10 cellular contexts compared by ENCODE assay signal in genomic region chr17:30433514-30433913, GRCh38. TPM values are rescaled to one million over a fixed set of nuclear protein-coding genes. Genes with fewer than 3 reads are reported as not detected.
A peak's percentile ranks its signal among the peaks of the same experiment; 100 is the strongest.
DNase-seq lines count a peak whose midpoint lies in the region; ATAC-seq, FAIRE-seq and TF ChIP-seq lines count a peak whose summit lies in the region.
"Had no signal": no experiment of that assay in that cellular context is flagged by ENCODE, and none has a peak within 500 bp of the region (broad histone marks: within the 10 kb centered on the region; RNA-seq: fewer than 3 reads in every experiment).

No MANE protein-coding gene starts in this region.

- H3K27me3 Mint-ChIP-seq in mesothelial cell of epicardium (ENCODE audit: low read depth) = no peaks in the 10 kb centered on the region

- TF ChIP-seq CTCF in bronchial epithelial cell (IDR thresholded peaks at IDR 0.05; ENCODE audit: insufficient read depth, low read length, severe bottlenecking) (no peak), mesothelial cell of epicardium (IDR thresholded peaks at IDR 0.05; ENCODE audit: unreplicated experiment) (no peak)

- peaks cover 4% of the 10 kb centered on the region for H3K4me1 Mint-ChIP-seq in mesothelial cell of epicardium

- peaks cover 41% of the 10 kb centered on the region for H3K36me3 Mint-ChIP-seq in mesothelial cell of epicardium

- H3K4me3 ChIP-seq in bronchial epithelial cell (ENCODE audit: low read depth, low read length) = no peak overlapping the region

- no peak for ATAC-seq in HG02885 (IDR thresholded peaks at IDR 0.05; ENCODE audit: poor library complexity, unreplicated experiment)
- ATAC-seq: left colon had no signal

- H3K27ac Mint-ChIP-seq in mesothelial cell of epicardium = no peak overlapping the region

- H3K36me3 ChIP-seq in bronchial epithelial cell (ENCODE audit: control insufficient read depth, insufficient read depth, low read length) = peaks cover 4% of the 10 kb centered on the region

- peaks cover 11% of the 10 kb centered on the region for H3K9me3 Mint-ChIP-seq in mesothelial cell of epicardium

- DNase-seq in EL = peak; percentile 95
- DNase-seq in NCI-H2107 treated with DMSO at 0.1 percent for 48 hours (lab: John Stamatoyannopoulos, UW; ENCODE audit: unreplicated experiment) = peak; percentile 29
- DNase-seq in bronchial epithelial cell (ENCODE audit: low read depth) = peak; percentile 97
- DNase-seq in pons (ENCODE audit: low spot score) = peak; percentile 23
- no peak for DNase-seq in putamen (ENCODE audit: low spot score)
- DNase-seq in mesothelial cell of epicardium (ENCODE audit: low spot score in 2 of 2, unreplicated experiment in 2 of 2) = no peak
- no peak for DNase-seq in germinal center (ENCODE audit: low spot score)
- DNase-seq: activated naive CD4-positive, alpha-beta T cell; left colon had no signal

- H3K4me3 Mint-ChIP-seq in mesothelial cell of epicardium = no peak overlapping the region

- FAIRE-seq in bronchial epithelial cell (lab: Jason Lieb, UNC) = no peak

- no peaks in the 10 kb centered on the region for H3K27me3 ChIP-seq in bronchial epithelial cell (ENCODE audit: control insufficient read depth, insufficient read depth, low read length)

RNA-seq across cellular contexts. Expression of gene GOSR1, which starts 43.7 kb away (rescaled TPM):
- total RNA-seq in bronchial epithelial cell = 18.3 and 38.7 TPM in 2 replicates
- total RNA-seq in mesothelial cell of epicardium = 58.7 to 64.5 TPM (median 64.3 TPM) in 3 replicates

RNA-seq across cellular contexts. Expression of gene CPD, which starts 54.8 kb away (rescaled TPM):
- total RNA-seq in bronchial epithelial cell (164 and 284 TPM in 2 replicates), mesothelial cell of epicardium (49.3 to 58.3 TPM (median 54.1 TPM) in 3 replicates)

Comparison
In these comparisons a context has a peak if more than half of its experiments do, and no peak if none do; other contexts are left out.
1. DNase-seq: peak in EL (single experiment), NCI-H2107 treated with DMSO at 0.1 percent for 48 hours (single experiment), bronchial epithelial cell (single experiment) and pons (single experiment); none in putamen (single experiment), mesothelial cell of epicardium (0 of 2) and germinal center (single experiment).